ENCODE assay signal across 8 cellular contexts in genomic region chr14:64986578-64987571, GRCh38. TPM values are rescaled to one million over a fixed set of nuclear protein-coding genes. Genes with fewer than 3 reads are reported as not detected.
A peak's percentile ranks its signal among the peaks of the same experiment; 100 is the strongest.
DNase-seq lines count a peak whose midpoint lies in the region; ATAC-seq and TF ChIP-seq lines count a peak whose summit lies in the region.

FNTB (plus strand) TSS chr14:64986895; CDS start chr14:64986954, 59 bp downstream.

- peak within 1 kb of the TSS; percentile 86 for H3K4me3 Mint-ChIP-seq in Calu3 (ENCODE audit: low read depth, unreplicated experiment)
- H3K4me3 Mint-ChIP-seq in activated CD8-positive, alpha-beta memory T cell treated with anti-CD3 and anti-CD28 coated beads, Interleukin-2, amount 10 ng/mL, durations not matched to agents 7 days and 5 days: peak within 1 kb of the TSS; percentile 91
- H3K4me3 Mint-ChIP-seq in endodermal cell: peak within 1 kb of the TSS; percentile 82

- H3K4ac ChIP-seq in mesendoderm (ENCODE audit: low read depth, low read length): no peak within 1 kb of the TSS

- peak within 1 kb of the TSS; percentile 93 for H3K56ac ChIP-seq in mesendoderm (ENCODE audit: low read length)

- H3K27ac ChIP-seq in endodermal cell (ENCODE audit: low read depth, low read length) (no peak within 1 kb of the TSS), mesendoderm (ENCODE audit: low read depth, low read length) (no peak within 1 kb of the TSS)

- WGBS in endodermal cell (ENCODE audit: insufficient coverage in 1 of 2, insufficient read length in 1 of 2), 2 experiments: 1% methylated on average over 47 to 68 of the region's 68 CpGs
- WGBS in mesendoderm (ENCODE audit: extremely low coverage, insufficient coverage, low lambda C conversion rate): no CpG with 5 or more reads among the region's 68 CpGs

- no peaks in the 10 kb centered on the region for H3K27me3 Mint-ChIP-seq in Calu3 (ENCODE audit: unreplicated experiment)
- peaks cover 20% of the 10 kb centered on the region for H3K27me3 Mint-ChIP-seq in activated CD8-positive, alpha-beta memory T cell treated with anti-CD3 and anti-CD28 coated beads, Interleukin-2, amount 10 ng/mL, durations not matched to agents 7 days and 5 days
- H3K27me3 Mint-ChIP-seq in endodermal cell (ENCODE audit: insufficient read depth): peaks cover 26% of the 10 kb centered on the region

- H3K4me3 ChIP-seq in endodermal cell (ENCODE audit: low read length) (peak within 1 kb of the TSS; percentile 96), mesendoderm (ENCODE audit: low read length) (peak within 1 kb of the TSS; percentile 81)

- H3K36me3 ChIP-seq in endodermal cell (ENCODE audit: control insufficient read depth, insufficient read depth, low read length) (no peaks in the 10 kb centered on the region), mesendoderm (ENCODE audit: control insufficient read depth, insufficient read depth, low read length) (no peaks in the 10 kb centered on the region)

- H3K79me1 ChIP-seq in mesendoderm (ENCODE audit: low read length): peaks cover 8% of the 10 kb centered on the region

- CTCF ChIA-PET in Calu3 (lab: Charles Lee): interaction anchor here (0.5 to 1.6 kb wide), 14 partner anchors 10 to 472 kb away, joined by 3 to 33 read pairs (median 4); partner anchors contain the start of gene GPX2
- CTCF ChIA-PET in activated CD8-positive, alpha-beta memory T cell treated with anti-CD3 and anti-CD28 coated beads, Interleukin-2, amount 10 ng/mL, durations not matched to agents 7 days and 5 days (lab: Charles Lee): interaction anchor here (0.6 to 6.2 kb wide), 22 partner anchors 8 to 446 kb away, joined by 3 to 39 read pairs (median 4); partner anchors contain the start of genes CHURC1, HSPA2 and SPTB

- no peak within 1 kb of the TSS for H2AK5ac ChIP-seq in mesendoderm (ENCODE audit: low read length)

- H3K23ac ChIP-seq in mesendoderm (ENCODE audit: low read length): no peak within 1 kb of the TSS

- H3K36me3 Mint-ChIP-seq in Calu3 (ENCODE audit: insufficient read depth, unreplicated experiment): peaks cover 13% of the 10 kb centered on the region
- peaks cover 12% of the 10 kb centered on the region for H3K36me3 Mint-ChIP-seq in activated CD8-positive, alpha-beta memory T cell treated with anti-CD3 and anti-CD28 coated beads, Interleukin-2, amount 10 ng/mL, durations not matched to agents 7 days and 5 days
- no peaks in the 10 kb centered on the region for H3K36me3 Mint-ChIP-seq in endodermal cell (ENCODE audit: low read depth)

- peak within 1 kb of the TSS; percentile 85 for H3K4me2 ChIP-seq in mesendoderm (ENCODE audit: low read length)

- H4K5ac ChIP-seq in mesendoderm (ENCODE audit: low read length): no peak within 1 kb of the TSS

- peak within 1 kb of the TSS; percentile 34 for H3K18ac ChIP-seq in mesendoderm (ENCODE audit: low read length)

- H3K27ac Mint-ChIP-seq in Calu3 (ENCODE audit: unreplicated experiment) (peak within 1 kb of the TSS; percentile 83), endodermal cell (peak within 1 kb of the TSS; percentile 96)
- peak within 1 kb of the TSS; percentile 97 for H3K27ac Mint-ChIP-seq in activated CD8-positive, alpha-beta memory T cell treated with anti-CD3 and anti-CD28 coated beads, Interleukin-2, amount 10 ng/mL, durations not matched to agents 7 days and 5 days

- peak within 1 kb of the TSS; percentile 71 for H3K9ac ChIP-seq in endodermal cell (ENCODE audit: extremely low read depth, low read length, poor library complexity, severe bottlenecking)
- peak within 1 kb of the TSS; percentile 73 for H3K9ac ChIP-seq in mesendoderm (ENCODE audit: low read length)

- intact Hi-C loops in Calu3 (cut with micrococcal nuclease; ENCODE audit: unreplicated experiment): loop anchor here (1.0 to 2.0 kb wide), 2 partner anchors 33 to 44 kb away; partner anchors contain the start of gene GPX2

- peak within 1 kb of the TSS; percentile 68 for H2BK5ac ChIP-seq in mesendoderm (ENCODE audit: low read length)

- peaks cover 3% of the 10 kb centered on the region for H3K79me2 ChIP-seq in mesendoderm (ENCODE audit: control insufficient read depth, insufficient read depth, low read length)

- no peak for TF ChIP-seq CTCF in Calu3 (IDR thresholded peaks at IDR 0.05; ENCODE audit: unreplicated experiment)
- peak; percentile 78 for TF ChIP-seq CTCF in endodermal cell (conservative IDR thresholded peaks at IDR 0.05)

- no peak within 1 kb of the TSS for H2BK15ac ChIP-seq in mesendoderm (replicated peaks; ENCODE audit: low read depth)

- no peak within 1 kb of the TSS for H4K8ac ChIP-seq in mesendoderm (ENCODE audit: low read depth, low read length)

- TSS peak; percentile 90 for BruUV-seq in Calu3 (replicated peaks; lab: Mats Ljungman, UMichigan)

- H3K27me3 ChIP-seq in endodermal cell (ENCODE audit: control insufficient read depth, insufficient read depth, low read length, poor library complexity, severe bottlenecking): peaks cover 20% of the 10 kb centered on the region
- no peaks in the 10 kb centered on the region for H3K27me3 ChIP-seq in mesendoderm (ENCODE audit: insufficient read depth, low read length, poor library complexity)

- DNase-seq in Calu3 (peak; percentile 95), HUDEP-2 (lab: John Stamatoyannopoulos, UW; ENCODE audit: unreplicated experiment in 76 of 76) (peak; percentile 54 to 98 (median 90)), NOMO-1 treated with dmso at 0.1 percent for 144 hours (lab: John Stamatoyannopoulos, UW; ENCODE audit: unreplicated experiment) (peak; percentile 98), endodermal cell (peak; percentile 98), mesendoderm (peak; percentile 99)
- peak; percentile 96 for DNase-seq in activated CD8-positive, alpha-beta memory T cell treated with anti-CD3 and anti-CD28 coated beads, Interleukin-2, amount 10 ng/mL, durations not matched to agents 7 days and 5 days
- DNase-seq in stimulated activated CD8-positive, alpha-beta memory T cell treated with anti-CD3 and anti-CD28 coated beads, Interleukin-15, amount 100 ng/mL, for 1 hour (ENCODE audit: low read depth): peak; percentile 83

- H3K4me1 ChIP-seq in endodermal cell (ENCODE audit: control insufficient read depth, insufficient read depth, low read length): no peaks in the 10 kb centered on the region
- no peaks in the 10 kb centered on the region for H3K4me1 ChIP-seq in mesendoderm (ENCODE audit: control insufficient read depth, low read depth, low read length)

- H3K9me3 Mint-ChIP-seq in Calu3 (ENCODE audit: low read depth, unreplicated experiment): no peaks in the 10 kb centered on the region
- H3K9me3 Mint-ChIP-seq in activated CD8-positive, alpha-beta memory T cell treated with anti-CD3 and anti-CD28 coated beads, Interleukin-2, amount 10 ng/mL, durations not matched to agents 7 days and 5 days (ENCODE audit: low read depth): no peaks in the 10 kb centered on the region
- H3K9me3 Mint-ChIP-seq in endodermal cell: no peaks in the 10 kb centered on the region

- H2BK120ac ChIP-seq in mesendoderm (ENCODE audit: low read depth, low read length): no peak within 1 kb of the TSS

- H3K4me1 Mint-ChIP-seq in Calu3 (ENCODE audit: low read depth, unreplicated experiment) (peaks cover 25% of the 10 kb centered on the region), endodermal cell (peaks cover 10% of the 10 kb centered on the region)
- peaks cover 52% of the 10 kb centered on the region for H3K4me1 Mint-ChIP-seq in activated CD8-positive, alpha-beta memory T cell treated with anti-CD3 and anti-CD28 coated beads, Interleukin-2, amount 10 ng/mL, durations not matched to agents 7 days and 5 days

- peak; percentile 87 for ATAC-seq in GM21381 (IDR thresholded peaks at IDR 0.05; ENCODE audit: unreplicated experiment)
- ATAC-seq in activated CD8-positive, alpha-beta memory T cell treated with anti-CD3 and anti-CD28 coated beads, Interleukin-2, amount 10 ng/mL, durations not matched to agents 7 days and 5 days: peak; percentile 97

- H3K9me3 ChIP-seq in endodermal cell (ENCODE audit: control insufficient read depth, low read length): no peaks in the 10 kb centered on the region

RNA-seq across cellular contexts. Expression of gene FNTB, which starts in this region (rescaled TPM):
- total RNA-seq in Calu3 (2022): 15.0 and 17.6 TPM in 2 replicates
- total RNA-seq in activated CD8-positive, alpha-beta memory T cell treated with anti-CD3 and anti-CD28 coated beads, Interleukin-2, amount 10 ng/mL, durations not matched to agents 7 days and 5 days: 10 to 100 TPM; 15.0 to 15.6 TPM
- total RNA-seq in endodermal cell: 10 to 100 TPM; 17.2 to 21.3 TPM
- polyA plus RNA-seq in endodermal cell (2013, experiment 1 of 2): 18.8 TPM
- polyA plus RNA-seq in endodermal cell (2013, experiment 2 of 2): 22.1 TPM
- polyA plus RNA-seq in mesendoderm (2013, experiment 1 of 2): 12.8 TPM
- 12.3 TPM for polyA plus RNA-seq in mesendoderm (2013, experiment 2 of 2)
